ENCODE assay signal across 7 cellular contexts in the genomic region with DNA sequence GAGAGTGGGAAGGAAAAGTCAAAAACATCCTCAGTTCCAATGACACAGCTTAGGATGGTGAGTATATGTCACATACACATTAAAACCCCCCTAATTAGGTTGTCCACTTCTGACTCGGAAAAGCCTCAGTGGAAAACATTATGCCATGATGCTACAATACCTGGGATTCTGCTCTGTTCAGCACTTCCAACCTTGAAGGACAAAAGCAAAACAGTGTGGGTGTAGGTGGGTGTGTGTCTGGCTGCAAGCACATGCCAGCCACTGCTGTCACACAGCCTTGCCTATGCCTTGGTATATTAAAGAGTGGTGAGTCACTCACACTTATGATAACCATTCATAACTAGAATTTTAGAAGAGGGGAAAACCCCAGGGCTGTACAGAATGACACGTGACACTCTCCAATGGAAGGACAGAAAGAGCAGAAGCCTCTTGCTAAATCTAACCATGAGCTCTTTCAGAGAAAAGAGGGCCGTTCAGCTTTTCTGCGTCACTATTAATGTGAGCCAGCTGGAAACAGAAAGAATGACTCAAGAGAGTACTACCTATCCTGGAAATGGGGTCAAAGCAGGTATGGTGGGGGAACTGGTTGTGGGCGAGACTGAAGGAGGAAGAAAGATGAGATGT.
DNase-seq lines count a peak whose midpoint lies in the region; ATAC-seq and TF ChIP-seq lines count a peak whose summit lies in the region.

No MANE protein-coding gene starts in this region.

- no peak for TF ChIP-seq CTCF in left lung (IDR thresholded peaks at IDR 0.05)

- no peak overlapping the region for H3K27ac ChIP-seq in left lung

- H3K36me3 ChIP-seq in left lung: no peaks in the 10 kb centered on the region

- H3K27me3 ChIP-seq in left lung: no peaks in the 10 kb centered on the region

- peaks cover 0 to 28% of the 10 kb centered on the region in 2 donors for H3K9me3 ChIP-seq in left lung

- DNase-seq in left lung (peak in 1 of 2 donors; percentile 46), NCI-H2107 (lab: John Stamatoyannopoulos, UW) (no peak), retina (no peak), AML-193 (lab: John Stamatoyannopoulos, UW) (no peak)

- intact Hi-C loops in left lung (cut with DNase I): no loop called here

- no peak overlapping the region for H3K4me3 ChIP-seq in left lung

- ATAC-seq in GM19023 (IDR thresholded peaks at IDR 0.05; ENCODE audit: unreplicated experiment) (peak; percentile 92), HG02938 (IDR thresholded peaks at IDR 0.05; ENCODE audit: unreplicated experiment) (peak; percentile 93), left lung (peak; percentile 100)
- peak; percentile 88 to 89 for ATAC-seq in activated CD4-positive, CD25-positive, alpha-beta regulatory T cell treated with anti-CD3 and anti-CD28 coated beads, Interleukin-2, amount 50 U/mL, for 24 hours

- peaks cover 0 to 18% of the 10 kb centered on the region in 2 donors for H3K4me1 ChIP-seq in left lung
